In genomic region chr5:91162534-91163381, GRCh38 we compare ENCODE assay signal across 8 cellular contexts.
DNase-seq lines count a peak whose midpoint lies in the region; ATAC-seq, FAIRE-seq and TF ChIP-seq lines count a peak whose summit lies in the region.

No MANE protein-coding gene starts in this region.

- intact Hi-C loops in adrenal gland (cut with DNase I) = no loop called here

- H3K9me1 ChIP-seq in keratinocyte (ENCODE audit: control insufficient read depth, extremely low read depth, insufficient read depth, low read length) = no peaks in the 10 kb centered on the region

- peak; percentile 99 for ATAC-seq in GM18909 (IDR thresholded peaks at IDR 0.05; ENCODE audit: poor library complexity, unreplicated experiment)
- peak; percentile 97 for ATAC-seq in HG03159 (IDR thresholded peaks at IDR 0.05; ENCODE audit: unreplicated experiment)

- TF ChIP-seq CTCF in 22Rv1 (IDR thresholded peaks at IDR 0.05) (no peak), adrenal gland (IDR thresholded peaks at IDR 0.05) (no peak), keratinocyte (optimal IDR thresholded peaks at IDR 0.05 in 1 of 3, IDR thresholded peaks at IDR 0.05 in 1 of 3, conservative IDR thresholded peaks at IDR 0.05 in 1 of 3; ENCODE audit: extremely low read depth in 1 of 3, insufficient read depth in 2 of 3, low read length in 3 of 3) (no peak)

- peak overlapping the region; percentile 54 for H3K9ac ChIP-seq in keratinocyte (ENCODE audit: control insufficient read depth, extremely low read depth, insufficient read depth, low read length)

- dilution Hi-C loops in keratinocyte (cut with MboI; ENCODE audit: extremely low pct_ligation_motif_present, low sequenced_read_pairs) = no loop called here

- 21 to 34% (median 27%) methylated on average over 6 of the region's 6 CpGs for WGBS in adrenal gland, 4 donors

- peak; percentile 93 for FAIRE-seq in keratinocyte (lab: Jason Lieb, UNC)

- H4K20me1 ChIP-seq in keratinocyte (ENCODE audit: control insufficient read depth, extremely low read depth, insufficient read depth, low read length) = no peaks in the 10 kb centered on the region

- H3K4me1 ChIP-seq in SJSA1 (replicated peaks) = peaks cover 51% of the 10 kb centered on the region
- peaks cover 14 to 28% of the 10 kb centered on the region in 2 donors for H3K4me1 ChIP-seq in adrenal gland (replicated peaks in 1 of 2)
- H3K4me1 ChIP-seq in keratinocyte (ENCODE audit: control insufficient read depth, extremely low read depth, insufficient read depth, low read length) = peaks cover 33% of the 10 kb centered on the region

- H3K27me3 ChIP-seq in SJSA1 (replicated peaks) (no peaks in the 10 kb centered on the region), adrenal gland (no peaks in the 10 kb centered on the region), keratinocyte (ENCODE audit: control insufficient read depth, extremely low read depth, insufficient read depth, low read length) (no peaks in the 10 kb centered on the region)

- DNase-seq in SJSA1 (ENCODE audit: low read depth in 1 of 2, low spot score in 2 of 2) = peak; percentile 82 to 87
- peak; percentile 65 to 89 (median 84) for DNase-seq in adrenal gland
- no peak for DNase-seq in keratinocyte (ENCODE audit: low read depth, low spot score)
- peak; percentile 3 to 26 for DNase-seq in stimulated activated CD4-positive, alpha-beta T cell treated with anti-CD3 and anti-CD28 coated beads, Interleukin-1b, Interleukin-23, amount 100 ng/mL, for 1 hour (ENCODE audit: low read depth in 2 of 2)
- no peak for DNase-seq in HUDEP-2 (lab: John Stamatoyannopoulos, UW; ENCODE audit: unreplicated experiment in 76 of 76)

- H3K4me3 ChIP-seq in SJSA1 = no peak overlapping the region
- no peak overlapping the region for H3K4me3 ChIP-seq in adrenal gland
- H3K4me3 ChIP-seq in keratinocyte (ENCODE audit: control insufficient read depth in 2 of 3, extremely low read depth in 1 of 3, insufficient read depth in 2 of 3, low read depth in 1 of 3, low read length in 3 of 3) = peak overlapping the region in 2 of 3 experiments; percentile 8 to 58

- H3K36me3 ChIP-seq in SJSA1 (no peaks in the 10 kb centered on the region), adrenal gland (replicated peaks in 1 of 2) (peaks cover 0 to 4% of the 10 kb centered on the region in 2 donors), keratinocyte (ENCODE audit: control insufficient read depth in 2 of 2, extremely low read depth in 1 of 2, insufficient read depth in 2 of 2, low read length in 2 of 2) (no peaks in the 10 kb centered on the region)

- H3K9me3 ChIP-seq in SJSA1 (replicated peaks) = no peaks in the 10 kb centered on the region
- H3K9me3 ChIP-seq in adrenal gland (replicated peaks in 1 of 3) = no peaks in the 10 kb centered on the region
- no peaks in the 10 kb centered on the region for H3K9me3 ChIP-seq in keratinocyte (ENCODE audit: control insufficient read depth, low read depth, low read length)

- H3K79me2 ChIP-seq in keratinocyte (ENCODE audit: control insufficient read depth, insufficient read depth, low read length) = no peaks in the 10 kb centered on the region

- peak overlapping the region; percentile 61 for H3K27ac ChIP-seq in 22Rv1
- H3K27ac ChIP-seq in SJSA1 = peak overlapping the region; percentile 69
- peak overlapping the region; percentile 43 to 78 (median 62) for H3K27ac ChIP-seq in adrenal gland
- peak overlapping the region; percentile 83 for H3K27ac ChIP-seq in keratinocyte (ENCODE audit: control insufficient read depth, insufficient read depth, low read length)

- peak overlapping the region; percentile 83 for H3K4me2 ChIP-seq in keratinocyte (ENCODE audit: control insufficient read depth, extremely low read depth, insufficient read depth, low read depth, low read length)

- peak overlapping the region; percentile 51 for H2AFZ ChIP-seq in keratinocyte (ENCODE audit: control insufficient read depth, low read length)

- TF ChIP-seq POLR2A in adrenal gland (IDR thresholded peaks at IDR 0.05) = no peak

Comparison
In these comparisons a context has a peak if more than half of its experiments do, and no peak if none do; other contexts are left out.
1. DNase-seq: peak in SJSA1 (2 of 2), adrenal gland (7 of 7) and stimulated activated CD4-positive, alpha-beta T cell treated with anti-CD3 and anti-CD28 coated beads, Interleukin-1b, Interleukin-23, amount 100 ng/mL, for 1 hour (2 of 2); none in keratinocyte (single experiment) and HUDEP-2 (0 of 76).
2. H3K4me3 ChIP-seq: peak in keratinocyte (2 of 3); none in SJSA1 (single experiment) and adrenal gland (0 of 4).
3. Peak in every context shown above with its lines, with median percentiles within 50 percentile points of each other: H3K27ac ChIP-seq.